8 cellular contexts compared by ENCODE assay signal in the genomic region with DNA sequence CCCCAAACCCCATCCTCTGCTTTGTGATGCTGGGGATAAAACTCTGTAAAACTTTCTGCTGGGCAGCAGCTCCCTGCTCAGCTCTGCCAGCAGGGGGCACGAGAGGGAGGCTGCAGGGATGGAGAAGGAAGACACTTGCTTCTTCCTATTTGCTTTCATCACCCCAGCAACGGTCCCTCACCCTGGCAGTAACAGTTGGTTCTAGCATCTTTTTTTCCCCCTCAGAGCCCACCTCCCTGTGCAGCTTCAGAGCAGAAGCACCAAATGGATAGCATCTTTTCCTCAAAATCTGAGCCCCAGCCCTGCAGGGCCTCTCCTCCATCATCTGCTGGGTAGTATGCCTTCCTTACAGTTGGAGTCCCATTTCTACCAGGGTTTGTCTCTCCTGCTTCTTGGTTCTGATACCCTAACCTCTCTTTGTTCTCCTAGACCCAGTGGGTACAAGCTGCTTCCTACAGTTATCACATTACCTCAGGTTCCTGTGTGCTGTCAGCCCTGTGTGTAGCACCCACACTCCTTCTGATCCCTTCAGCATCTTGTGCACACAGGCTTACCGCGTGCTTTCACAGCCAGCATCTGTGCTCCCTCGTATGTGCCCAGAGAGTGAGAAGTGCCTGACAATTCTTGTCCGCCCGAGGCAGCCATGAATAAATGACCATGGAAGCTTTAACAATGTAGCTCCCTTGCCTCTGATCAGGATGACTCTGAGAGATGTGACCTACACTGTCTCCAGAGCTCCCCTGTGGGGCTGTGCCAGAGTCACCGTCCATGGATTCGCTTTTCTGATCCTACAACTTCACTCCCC.
DNase-seq lines count a peak whose midpoint lies in the region; ATAC-seq, FAIRE-seq and TF ChIP-seq lines count a peak whose summit lies in the region.

No MANE protein-coding gene starts in this region.

- H3K4me1 ChIP-seq in neutrophil (ENCODE audit: control insufficient read depth in 1 of 2, insufficient read depth in 1 of 2, low read depth in 1 of 2, low read length in 1 of 2), result peaks cover 20 to 21% of the 10 kb centered on the region in 2 experiments

- DNase-seq in AG20443 (ENCODE audit: low spot score) (peak; percentile 91), HTR-8/SVneo (ENCODE audit: insufficient read length, low spot score) (peak; percentile 78), RKO (ENCODE audit: low spot score) (peak; percentile 62), activated T-helper 1 cell treated with Interleukin-2 at 50 U/mL for 16 hours (ENCODE audit: low read depth) (peak; percentile 61), fibroblast of gingiva (ENCODE audit: low read depth) (peak; percentile 74), superior temporal gyrus (ENCODE audit: extremely low spot score) (peak; percentile 87)

- H3K9me3 ChIP-seq in neutrophil, result no peaks in the 10 kb centered on the region

- peaks cover 9% of the 10 kb centered on the region for H3K36me3 ChIP-seq in neutrophil

- peak overlapping the region; percentile 66 for H3K27ac ChIP-seq in neutrophil

- TF ChIP-seq CTCF in neutrophil (IDR thresholded peaks at IDR 0.05), result peak; percentile 94

- H3K27me3 ChIP-seq in neutrophil, result no peaks in the 10 kb centered on the region

- H3K4me3 ChIP-seq in neutrophil (ENCODE audit: low read depth in 1 of 2, low read length in 1 of 2), result no peak overlapping the region

- peak; percentile 80 for FAIRE-seq in HTR-8/SVneo (lab: Jason Lieb, UNC)

- peak; percentile 75 for ATAC-seq in GM18868 (IDR thresholded peaks at IDR 0.05; ENCODE audit: unreplicated experiment)
